ENCODE assay signal across 36 cellular contexts in the genomic region with DNA sequence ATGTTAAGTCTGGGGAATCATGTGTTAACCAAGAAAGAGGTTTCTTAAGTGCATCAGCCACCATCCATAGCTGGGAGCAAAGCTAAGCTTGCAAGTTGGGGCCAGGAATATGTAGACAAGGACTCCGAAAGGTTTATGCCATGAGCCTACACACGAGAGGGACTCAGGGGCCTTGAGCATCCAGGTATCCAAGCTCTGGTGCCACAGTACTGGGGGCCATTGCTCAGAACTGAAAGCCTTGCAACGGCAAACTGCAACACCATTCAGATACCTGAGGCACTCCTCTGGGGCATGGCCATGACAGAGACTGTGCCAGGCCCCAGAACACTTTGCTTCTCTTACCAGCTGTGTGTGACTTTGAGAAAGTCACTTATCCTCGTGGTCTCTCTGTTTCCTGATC. TPM values are rescaled to one million over a fixed set of nuclear protein-coding genes. Genes with fewer than 3 reads are reported as not detected.
"Had no signal": no experiment of that assay in that cellular context is flagged by ENCODE, and none has a peak within 500 bp of the region (broad histone marks: within the 10 kb centered on the region; RNA-seq: fewer than 3 reads in every experiment).

No MANE protein-coding gene starts in this region.

- H3K4me1 Mint-ChIP-seq: activated CD4-positive, alpha-beta T cell treated with anti-CD3 and anti-CD28 coated beads, Interleukin-2, amount 10 ng/mL, durations not matched to agents 24 days and 14 days; activated naive CD8-positive, alpha-beta T cell treated with anti-CD3 and anti-CD28 coated beads for 36 hours; activated T-helper 17 cell treated with anti-CD3 and anti-CD28 coated beads, Interleukin-2, amount 50 U/mL, for 72 hours had no signal

- ATAC-seq: activated CD8-positive, alpha-beta T cell treated with anti-CD3 and anti-CD28 coated beads for 36 hours; activated T-cell treated with anti-CD3 and anti-CD28 coated beads, Interleukin-2, amount 50 U/mL, for 72 hours; activated T-helper 17 cell treated with anti-CD3 and anti-CD28 coated beads, Interleukin-2, amount 50 U/mL, for 72 hours; PC-3 had no signal

- H3K4me3 Mint-ChIP-seq: activated CD4-positive, alpha-beta T cell treated with anti-CD3 and anti-CD28 coated beads, Interleukin-2, amount 10 ng/mL, durations not matched to agents 24 days and 14 days; activated CD8-positive, alpha-beta T cell treated with anti-CD3 and anti-CD28 coated beads for 36 hours; activated naive CD8-positive, alpha-beta T cell treated with anti-CD3 and anti-CD28 coated beads for 36 hours; activated T-cell treated with anti-CD3 and anti-CD28 coated beads, Interleukin-2, amount 50 U/mL, for 72 hours; activated T-helper 17 cell treated with anti-CD3 and anti-CD28 coated beads, Interleukin-2, amount 50 U/mL, for 72 hours; T-helper 1 cell treated with Interleukin-12 subunit alpha and Interleukin-12 subunit beta and Interleukin-4 antibody, amounts not matched to agents 30 μg/mL and 1 μg/mL, for 36 hours; T-helper 2 cell treated with Interferon-gamma antibody and Interleukin-4, amounts not matched to agents 5 μg/mL and 100 μg/mL, for 36 hours had no signal

- H3K36me3 ChIP-seq: brain microvascular endothelial cell, MG63, Peyer's patch, SJSA1 had no signal

- H3K4me1 ChIP-seq: Peyer's patch, SJSA1 had no signal

- H3K4me3 ChIP-seq: MG63, Peyer's patch, SJSA1 had no signal

- H3K9me3 ChIP-seq: MG63, Peyer's patch, SK-N-SH had no signal

- H3K27ac Mint-ChIP-seq: activated CD4-positive, alpha-beta T cell treated with anti-CD3 and anti-CD28 coated beads, Interleukin-2, amount 10 ng/mL, durations not matched to agents 24 days and 14 days; activated CD8-positive, alpha-beta T cell treated with anti-CD3 and anti-CD28 coated beads for 36 hours; activated naive CD8-positive, alpha-beta T cell treated with anti-CD3 and anti-CD28 coated beads for 36 hours; activated T-cell treated with anti-CD3 and anti-CD28 coated beads, Interleukin-2, amount 50 U/mL, for 72 hours; activated T-helper 17 cell treated with anti-CD3 and anti-CD28 coated beads, Interleukin-2, amount 50 U/mL, for 72 hours; T-helper 1 cell treated with Interleukin-12 subunit alpha and Interleukin-12 subunit beta and Interleukin-4 antibody, amounts not matched to agents 30 μg/mL and 1 μg/mL, for 36 hours; T-helper 2 cell treated with Interferon-gamma antibody and Interleukin-4, amounts not matched to agents 5 μg/mL and 100 μg/mL, for 36 hours had no signal

- FAIRE-seq: TTC549 had no signal

- H3K36me3 Mint-ChIP-seq: activated naive CD8-positive, alpha-beta T cell treated with anti-CD3 and anti-CD28 coated beads for 36 hours had no signal

- H3K9ac ChIP-seq: SK-N-SH had no signal

- H3K27me3 ChIP-seq: MG63, Peyer's patch had no signal

- H3K4me2 ChIP-seq: SK-N-SH had no signal

- H3K27me3 Mint-ChIP-seq: activated naive CD8-positive, alpha-beta T cell treated with anti-CD3 and anti-CD28 coated beads for 36 hours; activated T-helper 17 cell treated with anti-CD3 and anti-CD28 coated beads, Interleukin-2, amount 50 U/mL, for 72 hours had no signal

- DNase-seq: activated CD4-positive, alpha-beta T cell treated with anti-CD3 and anti-CD28 coated beads, Interleukin-2, amount 10 ng/mL, durations not matched to agents 24 days and 14 days; activated CD4-positive, alpha-beta T cell treated with anti-CD3 and anti-CD28 coated beads, Interleukin-2, amount 50 U/mL, for 4 hours; activated CD8-positive, alpha-beta T cell treated with anti-CD3 and anti-CD28 coated beads for 36 hours; activated effector memory CD4-positive, alpha-beta T cell treated with anti-CD3 and anti-CD28 coated beads, Interleukin-2, amount 50 U/mL, for 16 hours; activated naive CD4-positive, alpha-beta T cell; activated naive CD4-positive, alpha-beta T cell treated with anti-CD3 and anti-CD28 coated beads, Interleukin-2, amount 50 U/mL, for 16 hours; activated naive CD8-positive, alpha-beta T cell treated with anti-CD3 and anti-CD28 coated beads for 36 hours; activated T-cell treated with anti-CD3 and anti-CD28 coated beads, Interleukin-2, amount 50 U/mL, for 1 hour; activated T-cell treated with anti-CD3 and anti-CD28 coated beads, Interleukin-2, amount 50 U/mL, for 72 hours; amniotic stem cell; aorta; brain microvascular endothelial cell; central memory CD4-positive, alpha-beta T cell; Kasumi-1; MG63; NCI-H1048; NCI-H1105 treated with DMSO at 0.1 percent for 48 hours; NCI-H1436 treated with DMSO at 0.1 percent for 48 hours; NCI-H1694 treated with DMSO at 0.1 percent for 48 hours; NCI-H2029; NCI-H2171; NCI-H510A; NCI-H526; NCI-H748 treated with DMSO at 0.1 percent for 48 hours; NK-92 treated with Interleukin-12 subunit alpha and Interleukin-12 subunit beta, amount 100 ng/mL, for 24 hours; PC-3; Peyer's patch; RPMI8226; SHP77 treated with DMSO at 0.1 percent for 48 hours; SK-N-SH had no signal

- H3K9me3 Mint-ChIP-seq: activated T-helper 17 cell treated with anti-CD3 and anti-CD28 coated beads, Interleukin-2, amount 50 U/mL, for 72 hours; T-helper 2 cell treated with Interferon-gamma antibody and Interleukin-4, amounts not matched to agents 5 μg/mL and 100 μg/mL, for 36 hours had no signal

- H3K27ac ChIP-seq: brain microvascular endothelial cell, Peyer's patch, SJSA1 had no signal

RNA-seq across cellular contexts. Expression of gene PRND, which starts 27.6 kb away (rescaled TPM):
- total RNA-seq: activated CD4-positive, alpha-beta T cell treated with anti-CD3 and anti-CD28 coated beads, Interleukin-2, amount 10 ng/mL, durations not matched to agents 24 days and 14 days; activated CD8-positive, alpha-beta memory T cell treated with anti-CD3 and anti-CD28 coated beads for 36 hours; activated CD8-positive, alpha-beta T cell treated with anti-CD3 and anti-CD28 coated beads for 36 hours; activated naive CD8-positive, alpha-beta T cell treated with anti-CD3 and anti-CD28 coated beads for 36 hours; activated T-cell treated with anti-CD3 and anti-CD28 coated beads, Interleukin-2, amount 50 U/mL, for 72 hours; activated T-helper 17 cell treated with anti-CD3 and anti-CD28 coated beads, Interleukin-2, amount 50 U/mL, for 72 hours; PC-3; Peyer's patch; SJSA1 had no signal
- polyA plus RNA-seq: aorta, SK-N-SH had no signal
